Comparison of ENCODE assay signal across 8 cellular contexts in genomic region chr6:30570760-30571084, GRCh38. TPM values are rescaled to one million over a fixed set of nuclear protein-coding genes. Genes with fewer than 3 reads are reported as not detected.
DNase-seq lines count a peak whose midpoint lies in the region; ATAC-seq and TF ChIP-seq lines count a peak whose summit lies in the region.

No MANE protein-coding gene starts in this region.

- CTCF ChIA-PET in activated CD8-positive, alpha-beta memory T cell treated with anti-CD3 and anti-CD28 coated beads, Interleukin-2, amount 10 ng/mL, durations not matched to agents 7 days and 5 days (lab: Charles Lee) = interaction anchor here (0.9 to 2.4 kb wide), 16 partner anchors 13 to 358 kb away, joined by 3 to 16 read pairs (median 4); partner anchors contain the start of genes DHX16, MRPS18B, PRR3 and TRIM26
- CTCF ChIA-PET in activated CD8-positive, alpha-beta T cell treated with anti-CD3 and anti-CD28 coated beads for 36 hours (lab: Charles Lee) = interaction anchor here (1.0 to 3.1 kb wide), 12 partner anchors 12 to 160 kb away, joined by 3 to 17 read pairs (median 5); no protein-coding TSS in a partner anchor

- no peaks in the 10 kb centered on the region for H3K9me3 ChIP-seq in right cardiac atrium (ENCODE audit: control insufficient read depth, low read length)
- H3K9me3 ChIP-seq in smooth muscle cell (replicated peaks; ENCODE audit: low read depth) = no peaks in the 10 kb centered on the region

- no peaks in the 10 kb centered on the region for H3K27me3 Mint-ChIP-seq in activated CD8-positive, alpha-beta memory T cell treated with anti-CD3 and anti-CD28 coated beads, Interleukin-2, amount 10 ng/mL, durations not matched to agents 7 days and 5 days
- no peaks in the 10 kb centered on the region for H3K27me3 Mint-ChIP-seq in activated CD8-positive, alpha-beta T cell treated with anti-CD3 and anti-CD28 coated beads for 36 hours

- H3F3A ChIP-seq in smooth muscle cell (ENCODE audit: low read depth) = no peaks in the 10 kb centered on the region

- no peak for DNase-seq in activated CD8-positive, alpha-beta memory T cell treated with anti-CD3 and anti-CD28 coated beads, Interleukin-2, amount 10 ng/mL, durations not matched to agents 7 days and 5 days
- DNase-seq in activated CD8-positive, alpha-beta memory T cell treated with anti-CD3 and anti-CD28 coated beads for 24 hours = no peak
- DNase-seq in activated CD8-positive, alpha-beta T cell treated with anti-CD3 and anti-CD28 coated beads for 36 hours = no peak
- DNase-seq in right cardiac atrium (no peak), smooth muscle cell (lab: John Stamatoyannopoulos, UW; ENCODE audit: unreplicated experiment) (no peak), inferior parietal cortex (ENCODE audit: extremely low spot score) (no peak)
- DNase-seq in activated effector memory CD4-positive, alpha-beta T cell treated with anti-CD3 and anti-CD28 coated beads, Interleukin-2, amount 50 U/mL, for 16 hours = no peak

- H4K20me1 ChIP-seq in smooth muscle cell (ENCODE audit: low read depth) = peaks cover 41% of the 10 kb centered on the region

- H3K36me3 Mint-ChIP-seq in activated CD8-positive, alpha-beta memory T cell treated with anti-CD3 and anti-CD28 coated beads, Interleukin-2, amount 10 ng/mL, durations not matched to agents 7 days and 5 days = peaks cover 5% of the 10 kb centered on the region
- H3K36me3 Mint-ChIP-seq in activated CD8-positive, alpha-beta T cell treated with anti-CD3 and anti-CD28 coated beads for 36 hours (ENCODE audit: low read depth) = peaks cover 33% of the 10 kb centered on the region

- peak overlapping the region; percentile 86 for H3K27ac ChIP-seq in right cardiac atrium (ENCODE audit: low read length)
- H3K27ac ChIP-seq in smooth muscle cell (ENCODE audit: low read depth) = peak overlapping the region; percentile 96

- peak overlapping the region; percentile 91 for H3K9ac ChIP-seq in smooth muscle cell (ENCODE audit: low read depth)

- H3K36me3 ChIP-seq in smooth muscle cell (ENCODE audit: low read depth) = no peaks in the 10 kb centered on the region

- TF ChIP-seq CTCF in activated CD8-positive, alpha-beta T cell treated with anti-CD3 and anti-CD28 coated beads for 36 hours (IDR thresholded peaks at IDR 0.05) = no peak
- no peak for TF ChIP-seq CTCF in smooth muscle cell (IDR thresholded peaks at IDR 0.05; ENCODE audit: borderline replicate concordance, insufficient read depth, poor library complexity, severe bottlenecking)

- H3K9me3 Mint-ChIP-seq in activated CD8-positive, alpha-beta memory T cell treated with anti-CD3 and anti-CD28 coated beads, Interleukin-2, amount 10 ng/mL, durations not matched to agents 7 days and 5 days (ENCODE audit: low read depth) = no peaks in the 10 kb centered on the region
- H3K9me3 Mint-ChIP-seq in activated CD8-positive, alpha-beta T cell treated with anti-CD3 and anti-CD28 coated beads for 36 hours = no peaks in the 10 kb centered on the region

- H3K4me3 Mint-ChIP-seq in activated CD8-positive, alpha-beta memory T cell treated with anti-CD3 and anti-CD28 coated beads, Interleukin-2, amount 10 ng/mL, durations not matched to agents 7 days and 5 days = peak overlapping the region; percentile 89
- peak overlapping the region; percentile 86 for H3K4me3 Mint-ChIP-seq in activated CD8-positive, alpha-beta T cell treated with anti-CD3 and anti-CD28 coated beads for 36 hours

- peaks cover 58% of the 10 kb centered on the region for H3K4me1 Mint-ChIP-seq in activated CD8-positive, alpha-beta memory T cell treated with anti-CD3 and anti-CD28 coated beads, Interleukin-2, amount 10 ng/mL, durations not matched to agents 7 days and 5 days
- peaks cover 63% of the 10 kb centered on the region for H3K4me1 Mint-ChIP-seq in activated CD8-positive, alpha-beta T cell treated with anti-CD3 and anti-CD28 coated beads for 36 hours (ENCODE audit: low read depth)

- peak; percentile 13 for ATAC-seq in activated CD8-positive, alpha-beta memory T cell treated with anti-CD3 and anti-CD28 coated beads, Interleukin-2, amount 10 ng/mL, durations not matched to agents 7 days and 5 days
- ATAC-seq in HG03097 (IDR thresholded peaks at IDR 0.05; ENCODE audit: low FRiP score, unreplicated experiment) = peak; percentile 9
- peak; percentile 6 for ATAC-seq in activated CD8-positive, alpha-beta T cell treated with anti-CD3 and anti-CD28 coated beads for 36 hours
- peak; percentile 20 to 35 for ATAC-seq in right cardiac atrium

- 1% methylated on average over 17 of the region's 17 CpGs for WGBS in right cardiac atrium
- 4% methylated on average over 17 of the region's 17 CpGs for whole genome bisulfite sequencing in smooth muscle cell (ENCODE audit: low lambda C conversion rate)

- peak overlapping the region; percentile 98 for H2AFZ ChIP-seq in smooth muscle cell (ENCODE audit: low read depth)

- H3K4me3 ChIP-seq in right cardiac atrium (ENCODE audit: low read length) = peak overlapping the region; percentile 68
- peak overlapping the region; percentile 82 for H3K4me3 ChIP-seq in smooth muscle cell

- intact Hi-C loops in activated CD8-positive, alpha-beta T cell treated with anti-CD3 and anti-CD28 coated beads for 36 hours (cut with micrococcal nuclease) = no loop called here
- intact Hi-C loops in right cardiac atrium (cut with DNase I) = no loop called here

- H3K79me2 ChIP-seq in smooth muscle cell (ENCODE audit: low read depth) = peaks cover 50% of the 10 kb centered on the region

- peak overlapping the region; percentile 94 for H3K27ac Mint-ChIP-seq in activated CD8-positive, alpha-beta memory T cell treated with anti-CD3 and anti-CD28 coated beads, Interleukin-2, amount 10 ng/mL, durations not matched to agents 7 days and 5 days
- peak overlapping the region; percentile 95 for H3K27ac Mint-ChIP-seq in activated CD8-positive, alpha-beta T cell treated with anti-CD3 and anti-CD28 coated beads for 36 hours

- peaks cover 7% of the 10 kb centered on the region for H3K4me1 ChIP-seq in right cardiac atrium (ENCODE audit: control insufficient read depth, insufficient read depth, low read length)
- H3K4me1 ChIP-seq in smooth muscle cell (ENCODE audit: low read depth) = peaks cover 21% of the 10 kb centered on the region

- H3K27me3 ChIP-seq in right cardiac atrium (ENCODE audit: control insufficient read depth, insufficient read depth) = no peaks in the 10 kb centered on the region
- H3K27me3 ChIP-seq in smooth muscle cell (ENCODE audit: low read depth) = no peaks in the 10 kb centered on the region

- H3K4me2 ChIP-seq in smooth muscle cell = peak overlapping the region; percentile 97

- POLR2A ChIA-PET in activated CD8-positive, alpha-beta T cell treated with anti-CD3 and anti-CD28 coated beads for 36 hours (lab: Charles Lee) = interaction anchor here (0.7 to 2.9 kb wide), 12 partner anchors 8 to 503 kb away, joined by 3 to 34 read pairs (median 4); partner anchors contain the start of genes GNL1, PRR3 and VARS2

RNA-seq across cellular contexts. Expression of gene ABCF1, which starts 0.5 kb away (rescaled TPM):
- 10 to 100 TPM; 73.8 to 98.6 TPM for total RNA-seq in activated CD8-positive, alpha-beta memory T cell treated with anti-CD3 and anti-CD28 coated beads, Interleukin-2, amount 10 ng/mL, durations not matched to agents 7 days and 5 days
- 10 to 100 TPM; 86.9 to 88.0 TPM for total RNA-seq in activated CD8-positive, alpha-beta T cell treated with anti-CD3 and anti-CD28 coated beads for 36 hours
- total RNA-seq in right cardiac atrium (10 to 100 TPM; 36.7 to 40.7 (median 39.2) TPM), smooth muscle cell (25.2 and 34.7 TPM in 2 replicates)
- polyA plus RNA-seq in right cardiac atrium (26.8 TPM), smooth muscle cell (39.1 and 57.3 TPM in 2 replicates)

RNA-seq across cellular contexts. Expression of gene PRR3, which starts 13.6 kb away (rescaled TPM):
- 10 to 100 TPM; 19.5 to 23.6 TPM for total RNA-seq in activated CD8-positive, alpha-beta memory T cell treated with anti-CD3 and anti-CD28 coated beads, Interleukin-2, amount 10 ng/mL, durations not matched to agents 7 days and 5 days
- total RNA-seq in activated CD8-positive, alpha-beta T cell treated with anti-CD3 and anti-CD28 coated beads for 36 hours = 10 to 100 TPM; 23.0 to 24.6 TPM
- total RNA-seq in right cardiac atrium (1 to 10 TPM; 4.4 to 5.7 (median 4.9) TPM), smooth muscle cell (12.7 and 29.4 TPM in 2 replicates)
- polyA plus RNA-seq in right cardiac atrium (4.2 TPM), smooth muscle cell (10.2 and 13.1 TPM in 2 replicates)

RNA-seq across cellular contexts. Expression of gene GNL1, which starts 14.4 kb away (rescaled TPM):
- 10 to 100 TPM; 64.0 to 73.5 TPM for total RNA-seq in activated CD8-positive, alpha-beta memory T cell treated with anti-CD3 and anti-CD28 coated beads, Interleukin-2, amount 10 ng/mL, durations not matched to agents 7 days and 5 days
- total RNA-seq in activated CD8-positive, alpha-beta T cell treated with anti-CD3 and anti-CD28 coated beads for 36 hours = 100 to 1,000 TPM; 107 to 122 TPM
- total RNA-seq in right cardiac atrium (10 to 100 TPM; 22.7 to 33.7 (median 24.8) TPM), smooth muscle cell (16.5 and 27.2 TPM in 2 replicates)
- polyA plus RNA-seq in right cardiac atrium (24.2 TPM), smooth muscle cell (92.7 and 104 TPM in 2 replicates)

RNA-seq across cellular contexts. Expression of gene PPP1R10, which starts 46.3 kb away (rescaled TPM):
- 100 to 1,000 TPM; 101 to 134 TPM for total RNA-seq in activated CD8-positive, alpha-beta memory T cell treated with anti-CD3 and anti-CD28 coated beads, Interleukin-2, amount 10 ng/mL, durations not matched to agents 7 days and 5 days
- total RNA-seq in activated CD8-positive, alpha-beta T cell treated with anti-CD3 and anti-CD28 coated beads for 36 hours = 10 to 100 TPM; 59.0 to 59.8 TPM
- total RNA-seq in right cardiac atrium (10 to 100 TPM; 36.5 to 46.6 (median 43.4) TPM), smooth muscle cell (42.1 and 65.1 TPM in 2 replicates)
- polyA plus RNA-seq in right cardiac atrium (16.0 TPM), smooth muscle cell (36.1 and 50.2 TPM in 2 replicates)

RNA-seq across cellular contexts. Expression of gene MRPS18B, which starts 46.9 kb away (rescaled TPM):
- total RNA-seq in activated CD8-positive, alpha-beta memory T cell treated with anti-CD3 and anti-CD28 coated beads, Interleukin-2, amount 10 ng/mL, durations not matched to agents 7 days and 5 days = 10 to 100 TPM; 48.2 to 65.7 TPM
- 100 to 1,000 TPM; 109 to 110 TPM for total RNA-seq in activated CD8-positive, alpha-beta T cell treated with anti-CD3 and anti-CD28 coated beads for 36 hours
- 10 to 100 TPM; 60.2 to 77.5 (median 72.0) TPM for total RNA-seq in right cardiac atrium
- 97.6 TPM for polyA plus RNA-seq in right cardiac atrium
- total RNA-seq in smooth muscle cell = 38.7 and 53.2 TPM in 2 replicates
- 70.0 and 88.6 TPM in 2 replicates for polyA plus RNA-seq in smooth muscle cell
